1 cellular context compared by ENCODE assay signal in the genomic region with DNA sequence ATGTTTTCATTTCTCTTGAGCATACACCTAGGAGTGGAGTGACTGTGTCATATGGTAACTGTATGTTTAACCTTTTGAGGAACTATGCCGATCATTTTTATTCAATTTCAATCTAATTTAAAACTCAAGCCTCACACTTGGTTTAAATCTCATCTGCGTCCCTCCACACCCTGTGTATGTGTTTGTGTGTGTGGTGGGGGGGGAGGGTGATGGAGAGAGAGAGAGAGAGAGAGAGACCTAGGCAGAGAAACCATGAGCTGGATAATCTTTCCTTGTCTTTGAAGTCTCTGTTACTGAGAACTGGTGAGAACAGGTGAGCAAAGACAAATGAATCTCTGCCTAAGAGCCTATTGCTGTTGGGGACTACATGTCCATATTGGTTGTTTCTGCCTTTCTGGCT.
TF ChIP-seq lines count a peak whose summit lies in the region.

No MANE protein-coding gene starts in this region.

TF ChIP-seq in GM12878, 131 proteins besides CTCF, POLR2A, EP300 and RAD21 (continued from another document):
- TF ChIP-seq, protein P1, sequence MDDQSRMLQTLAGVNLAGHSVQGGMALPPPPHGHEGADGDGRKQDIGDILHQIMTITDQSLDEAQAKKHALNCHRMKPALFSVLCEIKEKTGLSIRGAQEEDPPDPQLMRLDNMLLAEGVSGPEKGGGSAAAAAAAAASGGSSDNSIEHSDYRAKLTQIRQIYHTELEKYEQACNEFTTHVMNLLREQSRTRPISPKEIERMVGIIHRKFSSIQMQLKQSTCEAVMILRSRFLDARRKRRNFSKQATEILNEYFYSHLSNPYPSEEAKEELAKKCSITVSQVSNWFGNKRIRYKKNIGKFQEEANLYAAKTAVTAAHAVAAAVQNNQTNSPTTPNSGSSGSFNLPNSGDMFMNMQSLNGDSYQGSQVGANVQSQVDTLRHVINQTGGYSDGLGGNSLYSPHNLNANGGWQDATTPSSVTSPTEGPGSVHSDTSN (IDR thresholded peaks at IDR 0.05; ENCODE audit: insufficient replicate concordance, low read depth, low read length), result no peak
- TF ChIP-seq, protein P2, sequence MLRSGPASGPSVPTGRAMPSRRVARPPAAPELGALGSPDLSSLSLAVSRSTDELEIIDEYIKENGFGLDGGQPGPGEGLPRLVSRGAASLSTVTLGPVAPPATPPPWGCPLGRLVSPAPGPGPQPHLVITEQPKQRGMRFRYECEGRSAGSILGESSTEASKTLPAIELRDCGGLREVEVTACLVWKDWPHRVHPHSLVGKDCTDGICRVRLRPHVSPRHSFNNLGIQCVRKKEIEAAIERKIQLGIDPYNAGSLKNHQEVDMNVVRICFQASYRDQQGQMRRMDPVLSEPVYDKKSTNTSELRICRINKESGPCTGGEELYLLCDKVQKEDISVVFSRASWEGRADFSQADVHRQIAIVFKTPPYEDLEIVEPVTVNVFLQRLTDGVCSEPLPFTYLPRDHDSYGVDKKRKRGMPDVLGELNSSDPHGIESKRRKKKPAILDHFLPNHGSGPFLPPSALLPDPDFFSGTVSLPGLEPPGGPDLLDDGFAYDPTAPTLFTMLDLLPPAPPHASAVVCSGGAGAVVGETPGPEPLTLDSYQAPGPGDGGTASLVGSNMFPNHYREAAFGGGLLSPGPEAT (IDR thresholded peaks at IDR 0.05; ENCODE audit: low read depth), result no peak
- TF ChIP-seq BHLHE40 (IDR thresholded peaks at IDR 0.05; ENCODE audit: borderline replicate concordance in 1 of 2, low read depth in 2 of 2, low read length in 1 of 2), result no peak
